20 cellular contexts compared by ENCODE assay signal in genomic region chr9:136080716-136081112, GRCh38. TPM values are rescaled to one million over a fixed set of nuclear protein-coding genes. Genes with fewer than 3 reads are reported as not detected.
DNase-seq lines count a peak whose midpoint lies in the region; ATAC-seq, FAIRE-seq and TF ChIP-seq lines count a peak whose summit lies in the region.
"Had no signal": no experiment of that assay in that cellular context is flagged by ENCODE, and none has a peak within 500 bp of the region (broad histone marks: within the 10 kb centered on the region; RNA-seq: fewer than 3 reads in every experiment).

No MANE protein-coding gene starts in this region.

- H3K79me2 ChIP-seq in H1 (ENCODE audit: control insufficient read depth in 1 of 2, insufficient read depth in 2 of 2, low read length in 2 of 2) (no peaks in the 10 kb centered on the region; a peak in 1 of 4 replicates), GM23338 (replicated peaks; ENCODE audit: insufficient read depth) (peaks cover 4% of the 10 kb centered on the region)

- no peak overlapping the region for H3K4me2 ChIP-seq in H1 (ENCODE audit: insufficient read depth in 1 of 2, low read depth in 2 of 2, low read length in 2 of 2)
- H3K4me2 ChIP-seq in GM23338: no peak overlapping the region

- no peak overlapping the region for H2BK15ac ChIP-seq in H1 (ENCODE audit: low read length)

- H3K9me2 ChIP-seq in GM23338 (ENCODE audit: insufficient read depth): no peaks in the 10 kb centered on the region

- H3K18ac ChIP-seq in H1 (ENCODE audit: extremely low read depth, low read length): no peak overlapping the region

- H3K27ac ChIP-seq in H1 (ENCODE audit: low read depth, low read length): no peak overlapping the region
- H3K27ac ChIP-seq in psoas muscle: peak overlapping the region; percentile 78
- H3K27ac ChIP-seq in GM23338 (ENCODE audit: low read depth): no peak overlapping the region
- H3K27ac ChIP-seq: C4-2B, epithelial cell of prostate had no signal

- POLR2A ChIA-PET in H1 (lab: Charles Lee; ENCODE audit: partially characterized antibody): no interaction called here

- H2AFZ ChIP-seq in H1 (ENCODE audit: low read length): no peak overlapping the region
- no peak overlapping the region for H2AFZ ChIP-seq in GM23338

- H3K27me3 Mint-ChIP-seq in GM23338 (ENCODE audit: insufficient read depth, low read depth, poor library complexity): peaks cover 17% of the 10 kb centered on the region
- H3K27me3 Mint-ChIP-seq: activated naive CD4-positive, alpha-beta T cell treated with anti-CD3 and anti-CD28 coated beads, Interleukin-2, amount 10 ng/mL, durations not matched to agents 7 days and 5 days; brain had no signal

- no peak overlapping the region for H4K91ac ChIP-seq in H1 (replicated peaks; ENCODE audit: insufficient read length, low read length)

- intact Hi-C loops in psoas muscle (cut with DNase I): loop anchor here in 1 of 2 donors (5.0 kb wide), 1 partner anchor 43 kb away; no protein-coding TSS in a partner anchor

- no peak for TF ChIP-seq RAD21 in H1 (IDR thresholded peaks at IDR 0.05 in 1 of 2, conservative IDR thresholded peaks at IDR 0.05 in 1 of 2; ENCODE audit: low read depth in 2 of 2, low read length in 2 of 2)

- H3K27ac Mint-ChIP-seq in GM23338: no peak overlapping the region
- H3K27ac Mint-ChIP-seq: activated B cell treated with CpG ODN at 0.5 μM for 24 hours; activated naive CD4-positive, alpha-beta T cell treated with anti-CD3 and anti-CD28 coated beads, Interleukin-2, amount 10 ng/mL, durations not matched to agents 7 days and 5 days; activated T-helper 1 cell treated with anti-CD3 and anti-CD28 coated beads, Interleukin-12 subunit alpha, Interleukin-12 subunit beta, Interleukin-2, Interleukin-4 antibody, amounts not matched to agents 30 ng/mL and 10 ng/mL and 1 ng/mL, durations not matched to agents 14 hours and 24 hours and 36 hours had no signal

- peaks cover 0 to 5% (median 1%) of the 10 kb centered on the region in 4 experiments; a peak in 4 of 7 replicates for H3K4me1 ChIP-seq in H1 (replicated peaks in 1 of 4; ENCODE audit: control insufficient read depth in 3 of 4, insufficient read depth in 4 of 4, low read length in 3 of 4)
- H3K4me1 ChIP-seq in psoas muscle: peaks cover 56% of the 10 kb centered on the region
- H3K4me1 ChIP-seq in GM23338 (ENCODE audit: insufficient read depth): no peaks in the 10 kb centered on the region

- H3K9me3 ChIP-seq in H1 (ENCODE audit: insufficient read depth in 2 of 2, low read depth in 1 of 2, low read length in 1 of 2) (no peaks in the 10 kb centered on the region), psoas muscle (no peaks in the 10 kb centered on the region)

- H2BK5ac ChIP-seq in H1 (ENCODE audit: low read depth, low read length): 0 out of 2 replicates have a peak overlapping the region, but pooled peaks have one; percentile 24

- H4K20me1 ChIP-seq in H1 (replicated peaks in 1 of 2; ENCODE audit: control insufficient read depth in 1 of 2, insufficient read depth in 2 of 2, low read length in 2 of 2) (no peaks in the 10 kb centered on the region), GM23338 (replicated peaks; ENCODE audit: insufficient read depth) (no peaks in the 10 kb centered on the region)

- H3K9ac ChIP-seq in H1 (replicated peaks in 1 of 4; ENCODE audit: extremely low read depth in 1 of 4, low read depth in 3 of 4, low read length in 3 of 4): no peak overlapping the region

- H3K79me1 ChIP-seq in H1 (ENCODE audit: low read depth, low read length): no peaks in the 10 kb centered on the region; the same call in 1 of the 2 replicates

- H3K56ac ChIP-seq in H1 (replicated peaks; ENCODE audit: insufficient read length, low read depth, low read length): no peak overlapping the region

- H3K4me3 ChIP-seq in H7 (ENCODE audit: insufficient read depth, low read depth, low read length): no peak overlapping the region
- H3K4me3 ChIP-seq in H1 (ENCODE audit: extremely low read depth in 1 of 4, insufficient read depth in 2 of 4, low read depth in 3 of 4, low read length in 4 of 4): no peak overlapping the region
- peak overlapping the region; percentile 36 for H3K4me3 ChIP-seq in psoas muscle
- H3K4me3 ChIP-seq in GM23338: no peak overlapping the region
- H3K4me3 ChIP-seq: GM12878, lung had no signal

- H3K36me3 Mint-ChIP-seq in GM23338 (ENCODE audit: low read depth): no peaks in the 10 kb centered on the region
- H3K36me3 Mint-ChIP-seq: activated naive CD4-positive, alpha-beta T cell treated with anti-CD3 and anti-CD28 coated beads, Interleukin-2, amount 10 ng/mL, durations not matched to agents 7 days and 5 days had no signal

- H3K36me3 ChIP-seq in H7 (replicated peaks; ENCODE audit: control insufficient read depth, insufficient read depth, low read length) (no peaks in the 10 kb centered on the region), H1 (ENCODE audit: control insufficient read depth in 2 of 4, insufficient read depth in 4 of 4, low read length in 3 of 4) (no peaks in the 10 kb centered on the region), psoas muscle (ENCODE audit: insufficient read depth in 1 of 2, low read depth in 1 of 2) (peaks cover 0 to 11% of the 10 kb centered on the region in 2 donors), GM23338 (ENCODE audit: insufficient read depth) (no peaks in the 10 kb centered on the region)

- no peak for TF ChIP-seq POLR2A in H1 (IDR thresholded peaks at IDR 0.05; ENCODE audit: control extremely low read depth in 1 of 2, low read depth in 2 of 2, low read length in 2 of 2)

- CTCF ChIA-PET in H1 (lab: Charles Lee; ENCODE audit: partially characterized antibody): interaction anchor here (0.5 to 1.2 kb wide), 3 partner anchors 20 to 59 kb away, joined by 3 to 4 read pairs (median 3); no protein-coding TSS in a partner anchor

- no peak overlapping the region for H2BK12ac ChIP-seq in H1 (ENCODE audit: low read depth, low read length)

- TF ChIP-seq CTCF in H1 (IDR thresholded peaks at IDR 0.05; ENCODE audit: control extremely low read depth in 1 of 3, insufficient read depth in 1 of 3, low read depth in 1 of 3, low read length in 3 of 3) (no peak), psoas muscle (IDR thresholded peaks at IDR 0.05) (no peak), GM23338 (conservative IDR thresholded peaks at IDR 0.05; ENCODE audit: low read depth in 2 of 2) (no peak)

- WGBS in H1 (ENCODE audit: extremely low coverage in 1 of 2, insufficient coverage in 1 of 2, insufficient read length in 1 of 2, insufficient replicate concordance in 2 of 2, low coverage in 1 of 2, low lambda C conversion rate in 2 of 2, missing lambda C conversion rate in 1 of 2), 2 experiments: 87% methylated on average over 21 of the region's 23 CpGs; no CpG with 5 or more reads in 1 of the 2 experiments
- 69 to 76% (median 69%) methylated on average over 23 of the region's 23 CpGs for WGBS in psoas muscle, 3 donors

- ATAC-seq in psoas muscle (no peak), GM23338 (no peak), GM19467 (IDR thresholded peaks at IDR 0.05; ENCODE audit: unreplicated experiment) (no peak)
- ATAC-seq: GM12878 had no signal

- H3K27me3 ChIP-seq in H7 (ENCODE audit: control insufficient read depth, insufficient read depth, low read length) (no peaks in the 10 kb centered on the region), H1 (replicated peaks in 1 of 4; ENCODE audit: control insufficient read depth in 3 of 4, extremely low read depth in 1 of 4, insufficient read depth in 3 of 4, low read length in 3 of 4) (no peaks in the 10 kb centered on the region), psoas muscle (ENCODE audit: insufficient read depth in 3 of 3, low read length in 2 of 3) (no peaks in the 10 kb centered on the region), GM23338 (ENCODE audit: insufficient read depth) (no peaks in the 10 kb centered on the region)

- FAIRE-seq in H1 (lab: Jason Lieb, UNC): no peak
- FAIRE-seq: GM12878 had no signal

- H3K4ac ChIP-seq in H1 (replicated peaks; ENCODE audit: insufficient read length, low read depth, low read length): no peak overlapping the region

- peak; percentile 8 for DNase-seq in 8988T
- peak; percentile 49 for DNase-seq in H7
- no peak for DNase-seq in H1 (ENCODE audit: low read depth in 1 of 2, low spot score in 2 of 2)
- DNase-seq in psoas muscle: peak; percentile 10 to 53
- no peak for DNase-seq in GM23338 (ENCODE audit: low spot score)
- no peak for DNase-seq in activated naive CD4-positive, alpha-beta T cell treated with Interleukin-2 at 50 U/mL for 16 hours
- no peak for DNase-seq in NCI-H187 treated with DMSO at 0.1 percent for 48 hours (lab: John Stamatoyannopoulos, UW)
- DNase-seq: ACHN; activated B cell treated with CpG ODN at 0.5 μM for 24 hours; activated CD4-positive, alpha-beta T cell treated with anti-CD3 and anti-CD28 coated beads, Interleukin-2, amount 50 U/mL, for 4 hours; activated naive CD4-positive, alpha-beta T cell treated with anti-CD3 and anti-CD28 coated beads, Interleukin-2, amount 10 ng/mL, durations not matched to agents 7 days and 5 days; DND-41; trophoblast cell had no signal

- H4K8ac ChIP-seq in H1 (ENCODE audit: extremely low read depth, insufficient read depth, low read length): no peak overlapping the region; the same call in 1 of the 2 replicates

- H3K4me3 Mint-ChIP-seq in GM23338: no peak overlapping the region
- H3K4me3 Mint-ChIP-seq: activated B cell treated with CpG ODN at 0.5 μM for 24 hours; activated naive CD4-positive, alpha-beta T cell treated with anti-CD3 and anti-CD28 coated beads, Interleukin-2, amount 10 ng/mL, durations not matched to agents 7 days and 5 days; activated T-helper 1 cell treated with anti-CD3 and anti-CD28 coated beads, Interleukin-12 subunit alpha, Interleukin-12 subunit beta, Interleukin-2, Interleukin-4 antibody, amounts not matched to agents 30 ng/mL and 10 ng/mL and 1 ng/mL, durations not matched to agents 14 hours and 24 hours and 36 hours; brain had no signal

- H2AK5ac ChIP-seq in H1 (ENCODE audit: low read depth, low read length): no peak overlapping the region

- no peak overlapping the region for H3K23ac ChIP-seq in H1 (ENCODE audit: insufficient read length)

- no peak overlapping the region for H2BK20ac ChIP-seq in H1 (ENCODE audit: low read length)

- no peaks in the 10 kb centered on the region for H3K9me3 Mint-ChIP-seq in GM23338
- H3K9me3 Mint-ChIP-seq: activated B cell treated with CpG ODN at 0.5 μM for 24 hours; activated naive CD4-positive, alpha-beta T cell treated with anti-CD3 and anti-CD28 coated beads, Interleukin-2, amount 10 ng/mL, durations not matched to agents 7 days and 5 days; activated T-helper 1 cell treated with anti-CD3 and anti-CD28 coated beads, Interleukin-12 subunit alpha, Interleukin-12 subunit beta, Interleukin-2, Interleukin-4 antibody, amounts not matched to agents 30 ng/mL and 10 ng/mL and 1 ng/mL, durations not matched to agents 14 hours and 24 hours and 36 hours had no signal

- no peaks in the 10 kb centered on the region for H3K23me2 ChIP-seq in H1 (ENCODE audit: low read depth, low read length)

- no peak for TF ChIP-seq EP300 in H1 (IDR thresholded peaks at IDR 0.05; ENCODE audit: borderline replicate concordance in 1 of 2, low read depth in 2 of 2, low read length in 2 of 2)

- peaks cover 11% of the 10 kb centered on the region; the same call in 2 of the 3 replicates for H3K4me1 Mint-ChIP-seq in GM23338

- H4K5ac ChIP-seq in H1 (ENCODE audit: insufficient read length, low read depth, low read length): no peak overlapping the region

- no peak overlapping the region for H2BK120ac ChIP-seq in H1 (replicated peaks; ENCODE audit: low read depth, low read length)

- no peak overlapping the region for H3K14ac ChIP-seq in H1 (ENCODE audit: insufficient read length)

- H3F3A ChIP-seq in GM23338 (replicated peaks; ENCODE audit: low read depth): no peaks in the 10 kb centered on the region

RNA-seq across cellular contexts. Expression of gene NACC2, which starts 14.4 kb away (rescaled TPM):
- 16.6 and 19.3 TPM in 2 replicates for total RNA-seq in H7 (2014; rRNA removed; shearing (Covaris generic))
- total RNA-seq in H1 (2021; fragmentation: NEBNext Ultra II Directional; extraction: Animal tissue kit (Norgen Biotek cat#: 25700)): 13.6 and 14.0 TPM in 2 replicates
- 8.3 and 14.9 TPM in 2 replicates for polyA plus RNA-seq in H1 (2011; rRNA removed)
- polyA plus RNA-seq in H1 (2011; cell fraction: cytosol; rRNA removed): 10.8 TPM
- polyA plus RNA-seq in H1 (2011; cell fraction: nucleus; rRNA removed): 16.7 TPM
- 6.6 to 9.5 TPM (median 8.4 TPM) in 4 replicates for polyA plus RNA-seq in H1 (2012, experiment 1 of 2)
- polyA plus RNA-seq in H1 (2012, experiment 2 of 2): 5.6 TPM
- polyA plus RNA-seq in H1 (2013, experiment 1 of 2): 6.3 TPM
- 6.3 TPM for polyA plus RNA-seq in H1 (2013, experiment 2 of 2)
- 6.4 and 8.3 TPM in 2 replicates for polyA minus RNA-seq in H1 (2011; rRNA and poly(A)+ RNA removed)
- polyA minus RNA-seq in H1 (2011; cell fraction: cytosol; rRNA and poly(A)+ RNA removed): 12.7 TPM
- 10.0 TPM for polyA minus RNA-seq in H1 (2011; cell fraction: nucleus; rRNA and poly(A)+ RNA removed)
- total RNA-seq in psoas muscle: 10 to 100 TPM; 18.4 to 33.5 (median 28.0) TPM
- polyA plus RNA-seq in psoas muscle: 10 to 100 TPM in 2 of 3 donors, 1 to 10 TPM in 1; 8.5 to 14.0 (median 10.4) TPM
- total RNA-seq in GM23338 (2014; rRNA removed; shearing (Covaris generic)): 16.5 and 20.8 TPM in 2 replicates
- polyA plus RNA-seq in GM23338 (2016; fragmentation: Nextera tagmentation; extraction: Ambion mirVana): 3.2 and 3.8 TPM in 2 replicates

RNA-seq across cellular contexts. Expression of gene TMEM250, which starts 38.0 kb away (rescaled TPM):
- total RNA-seq in H7 (2014; rRNA removed; shearing (Covaris generic)): 50.7 and 66.1 TPM in 2 replicates
- 34.9 and 35.3 TPM in 2 replicates for total RNA-seq in H1 (2021; fragmentation: NEBNext Ultra II Directional; extraction: Animal tissue kit (Norgen Biotek cat#: 25700))
- 22.3 and 36.1 TPM in 2 replicates for polyA plus RNA-seq in H1 (2011; rRNA removed)
- 29.7 TPM for polyA plus RNA-seq in H1 (2011; cell fraction: cytosol; rRNA removed)
- 51.9 TPM for polyA plus RNA-seq in H1 (2011; cell fraction: nucleus; rRNA removed)
- 27.3 to 39.7 TPM (median 36.4 TPM) in 4 replicates for polyA plus RNA-seq in H1 (2012, experiment 1 of 2)
- 42.5 TPM for polyA plus RNA-seq in H1 (2012, experiment 2 of 2)
- 22.7 TPM for polyA plus RNA-seq in H1 (2013, experiment 1 of 2)
- 22.4 TPM for polyA plus RNA-seq in H1 (2013, experiment 2 of 2)
- polyA minus RNA-seq in H1 (2011; rRNA and poly(A)+ RNA removed): 16.0 TPM in 2 replicates
- polyA minus RNA-seq in H1 (2011; cell fraction: cytosol; rRNA and poly(A)+ RNA removed): 31.0 TPM
- polyA minus RNA-seq in H1 (2011; cell fraction: nucleus; rRNA and poly(A)+ RNA removed): 33.8 TPM
- total RNA-seq in psoas muscle: 10 to 100 TPM; 17.3 to 27.8 (median 22.5) TPM
- 10 to 100 TPM; 28.8 to 49.5 (median 41.3) TPM for polyA plus RNA-seq in psoas muscle
- 32.6 and 39.2 TPM in 2 replicates for total RNA-seq in GM23338 (2014; rRNA removed; shearing (Covaris generic))
- 11.8 and 12.2 TPM in 2 replicates for polyA plus RNA-seq in GM23338 (2016; fragmentation: Nextera tagmentation; extraction: Ambion mirVana)

Comparison
In these comparisons a context has a peak if more than half of its experiments do, and no peak if none do; other contexts are left out.
1. DNase-seq: peak in 8988T (single experiment), H7 (single experiment) and psoas muscle (2 of 2); none in H1 (0 of 2), GM23338 (single experiment), activated naive CD4-positive, alpha-beta T cell treated with Interleukin-2 at 50 U/mL for 16 hours (single experiment) and NCI-H187 treated with DMSO at 0.1 percent for 48 hours (single experiment).